1 cellular context compared by ENCODE assay signal in genomic region chr6:107539409-107539808, GRCh38.
TF ChIP-seq lines count a peak whose summit lies in the region.

No MANE protein-coding gene starts in this region.

TF ChIP-seq in HepG2, 621 proteins besides CTCF, POLR2A, EP300 and RAD21 (continued from another document and continues in another):
- no peak for TF ChIP-seq TERF1 (CRISPR knock-in tag; IDR thresholded peaks at IDR 0.05)
- peak; percentile 79 for TF ChIP-seq HDAC1 (CRISPR knock-in tag; IDR thresholded peaks at IDR 0.05)
- TF ChIP-seq ZNF737 (CRISPR knock-in tag; IDR thresholded peaks at IDR 0.05; ENCODE audit: borderline replicate concordance): no peak
- no peak for TF ChIP-seq PCBP2 (optimal IDR thresholded peaks at IDR 0.05; ENCODE audit: low read depth, low read length, poor library complexity, severe bottlenecking)
- TF ChIP-seq ZMYM3 (CRISPR knock-in tag; IDR thresholded peaks at IDR 0.05): peak; percentile 40; the same call in 1 of the 2 replicates
- peak; percentile 83 for TF ChIP-seq IRF2 (CRISPR knock-in tag; IDR thresholded peaks at IDR 0.05)
- TF ChIP-seq ZNF225 (CRISPR knock-in tag; IDR thresholded peaks at IDR 0.05): no peak
- TF ChIP-seq JUN (CRISPR knock-in tag; IDR thresholded peaks at IDR 0.05): peak; percentile 86
- TF ChIP-seq NR2C2 (CRISPR knock-in tag; IDR thresholded peaks at IDR 0.05; ENCODE audit: borderline replicate concordance): 0 out of 2 replicates have a peak, but pooled peaks have one; percentile 43
- no peak for TF ChIP-seq KLF15 (CRISPR knock-in tag; IDR thresholded peaks at IDR 0.05; ENCODE audit: borderline replicate concordance)
- no peak for TF ChIP-seq TRAFD1 (CRISPR knock-in tag; IDR thresholded peaks at IDR 0.05; ENCODE audit: borderline replicate concordance)
- peak; percentile 70 for TF ChIP-seq LCORL (IDR thresholded peaks at IDR 0.05)
- peak; percentile 95 for TF ChIP-seq LCORL (CRISPR knock-in tag; IDR thresholded peaks at IDR 0.05)
- no peak for TF ChIP-seq ZNF547 (CRISPR knock-in tag; IDR thresholded peaks at IDR 0.05)
- no peak for TF ChIP-seq ZNF337 (CRISPR knock-in tag; IDR thresholded peaks at IDR 0.05; ENCODE audit: borderline replicate concordance, low read depth)
- TF ChIP-seq NKX3-1 (CRISPR knock-in tag; IDR thresholded peaks at IDR 0.05): peak; percentile 84; the same call in 1 of the 2 replicates
- TF ChIP-seq FOSL2 (CRISPR knock-in tag; IDR thresholded peaks at IDR 0.05): peak; percentile 95
- TF ChIP-seq GMEB2 (CRISPR knock-in tag; IDR thresholded peaks at IDR 0.05; ENCODE audit: low read depth): no peak
- TF ChIP-seq ZSCAN31 (CRISPR knock-in tag; IDR thresholded peaks at IDR 0.05; ENCODE audit: low read depth): no peak
- no peak for TF ChIP-seq TSC22D2 (CRISPR knock-in tag; IDR thresholded peaks at IDR 0.05; ENCODE audit: borderline replicate concordance)
- no peak for TF ChIP-seq MAZ (IDR thresholded peaks at IDR 0.05; ENCODE audit: borderline replicate concordance, low read depth, low read length)
- TF ChIP-seq MAZ (CRISPR knock-in tag; IDR thresholded peaks at IDR 0.05; ENCODE audit: low read depth): no peak
- TF ChIP-seq ZNF629 (CRISPR knock-in tag; conservative IDR thresholded peaks at IDR 0.05): 0 out of 2 replicates have a peak, but pooled peaks have one; percentile 51
- no peak for TF ChIP-seq SP1 (IDR thresholded peaks at IDR 0.05)
- no peak for TF ChIP-seq SP1 (CRISPR knock-in tag; IDR thresholded peaks at IDR 0.05)
- peak; percentile 93 for TF ChIP-seq ZNF331 (CRISPR knock-in tag; IDR thresholded peaks at IDR 0.05)
- no peak for TF ChIP-seq ZNF674 (CRISPR knock-in tag; IDR thresholded peaks at IDR 0.05; ENCODE audit: low read depth)
- no peak; the same call in 1 of the 2 replicates for TF ChIP-seq ZNF788 (CRISPR knock-in tag; IDR thresholded peaks at IDR 0.05; ENCODE audit: borderline replicate concordance)
- no peak for TF ChIP-seq ZNF597 (CRISPR knock-in tag; IDR thresholded peaks at IDR 0.05)
- TF ChIP-seq SMARCC2 (IDR thresholded peaks at IDR 0.05): no peak
- peak; percentile 86; the same call in 1 of the 2 replicates for TF ChIP-seq ZNF292 (CRISPR knock-in tag; IDR thresholded peaks at IDR 0.05; ENCODE audit: borderline replicate concordance, low read depth)
- peak; percentile 85 for TF ChIP-seq PHF5A (CRISPR knock-in tag; IDR thresholded peaks at IDR 0.05; ENCODE audit: low read depth, unreplicated experiment)
- TF ChIP-seq ATF4 (CRISPR knock-in tag; IDR thresholded peaks at IDR 0.05): peak; percentile 99 to 100
- TF ChIP-seq ZMAT3 (CRISPR knock-in tag; conservative IDR thresholded peaks at IDR 0.05): no peak
- no peak for TF ChIP-seq ZNF883 (CRISPR knock-in tag; IDR thresholded peaks at IDR 0.05; ENCODE audit: not compliant biosample characterization)
- TF ChIP-seq ZBTB8A (CRISPR knock-in tag; IDR thresholded peaks at IDR 0.05; ENCODE audit: borderline replicate concordance, low read depth): no peak
- TF ChIP-seq MED8 (CRISPR knock-in tag; IDR thresholded peaks at IDR 0.05; ENCODE audit: insufficient replicate concordance): peak; percentile 43
- TF ChIP-seq FOXP4 (CRISPR knock-in tag; IDR thresholded peaks at IDR 0.05): peak; percentile 97
- TF ChIP-seq ZNF512B (CRISPR knock-in tag; IDR thresholded peaks at IDR 0.05; ENCODE audit: borderline replicate concordance): peak; percentile 79; the same call in 1 of the 2 replicates
- no peak for TF ChIP-seq TFDP2 (CRISPR knock-in tag; IDR thresholded peaks at IDR 0.05)
- TF ChIP-seq NR2F6 (IDR thresholded peaks at IDR 0.05): peak; percentile 60
- peak; percentile 77 for TF ChIP-seq NR2F6 (CRISPR knock-in tag; IDR thresholded peaks at IDR 0.05)
- TF ChIP-seq CERS6 (CRISPR knock-in tag; IDR thresholded peaks at IDR 0.05): no peak
- TF ChIP-seq SNAPC2 (CRISPR knock-in tag; IDR thresholded peaks at IDR 0.05): no peak
- TF ChIP-seq ZBTB44 (CRISPR knock-in tag; IDR thresholded peaks at IDR 0.05): no peak
- TF ChIP-seq MYC (CRISPR knock-in tag; IDR thresholded peaks at IDR 0.05; ENCODE audit: borderline replicate concordance): peak; percentile 47; the same call in 1 of the 2 replicates
- TF ChIP-seq ATRX (CRISPR knock-in tag; IDR thresholded peaks at IDR 0.05; ENCODE audit: borderline replicate concordance): no peak
- peak; percentile 77 for TF ChIP-seq RARA (CRISPR knock-in tag; IDR thresholded peaks at IDR 0.05)
- peak; percentile 77 for TF ChIP-seq PPARG (CRISPR knock-in tag; conservative IDR thresholded peaks at IDR 0.05)
- TF ChIP-seq FOXA3 (CRISPR knock-in tag; IDR thresholded peaks at IDR 0.05): peak; percentile 90
